ENCODE assay signal across 9 cellular contexts in the genomic region with DNA sequence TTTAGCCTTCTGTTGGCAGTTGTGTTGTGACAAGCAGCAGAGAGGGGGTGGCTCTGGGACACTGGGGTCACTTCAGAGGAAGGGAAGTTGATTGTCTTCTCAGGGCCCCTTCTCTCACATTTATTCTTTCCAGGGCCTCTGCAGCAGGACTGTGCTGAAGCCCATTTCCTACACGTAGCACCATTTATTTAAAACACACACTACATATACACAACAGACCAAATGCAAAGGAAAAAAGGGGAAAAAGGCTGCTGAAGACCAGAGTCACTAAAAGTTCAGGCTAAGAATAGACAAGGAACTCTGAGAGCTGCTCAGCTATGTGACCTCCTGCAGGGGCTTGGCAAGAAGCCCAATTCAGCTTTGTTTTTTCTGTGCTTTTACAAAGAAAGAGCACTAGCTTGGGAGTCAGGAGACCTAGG.
DNase-seq lines count a peak whose midpoint lies in the region; ATAC-seq and TF ChIP-seq lines count a peak whose summit lies in the region.
"Had no signal": no experiment of that assay in that cellular context is flagged by ENCODE, and none has a peak within 500 bp of the region (broad histone marks: within the 10 kb centered on the region; RNA-seq: fewer than 3 reads in every experiment).

No MANE protein-coding gene starts in this region.

- no peaks in the 10 kb centered on the region for H3K9me2 ChIP-seq in OCI-LY1 (ENCODE audit: low read depth, low read length)

- DNase-seq in EL = peak; percentile 74
- peak; percentile 83 for DNase-seq in fibroblast of pulmonary artery (ENCODE audit: low read depth)
- no peak for DNase-seq in NCI-H1105 (lab: John Stamatoyannopoulos, UW)
- DNase-seq in GOT3 (lab: John Stamatoyannopoulos, UW) = no peak
- DNase-seq in NCI-H1092 treated with DMSO at 0.1 percent for 48 hours (lab: John Stamatoyannopoulos, UW) = no peak
- DNase-seq: activated T-cell treated with anti-CD3 and anti-CD28 coated beads, Interleukin-2, amount 50 U/mL, for 48 hours had no signal

- no peak for TF ChIP-seq CTCF in OCI-LY1 (IDR thresholded peaks at IDR 0.05; ENCODE audit: low read length)
- no peak for TF ChIP-seq CTCF in fibroblast of pulmonary artery (IDR thresholded peaks at IDR 0.05; ENCODE audit: low read length, missing control alignments)
- no peak for TF ChIP-seq CTCF in parathyroid adenoma (IDR thresholded peaks at IDR 0.05)

- H3K27ac ChIP-seq in OCI-LY1 (ENCODE audit: low read depth, low read length, poor library complexity, severe bottlenecking) (peak overlapping the region; percentile 64), parathyroid adenoma (peak overlapping the region; percentile 3)

- H3K27me3 ChIP-seq in OCI-LY1 (ENCODE audit: insufficient read depth, low read length) (no peaks in the 10 kb centered on the region), parathyroid adenoma (ENCODE audit: control insufficient read depth, insufficient read depth, low read length) (no peaks in the 10 kb centered on the region)

- no peaks in the 10 kb centered on the region for H3K36me3 ChIP-seq in OCI-LY1 (ENCODE audit: insufficient read depth, low read length)
- no peaks in the 10 kb centered on the region for H3K36me3 ChIP-seq in parathyroid adenoma (ENCODE audit: control insufficient read depth, insufficient read depth, low read length)

- H3K4me2 ChIP-seq in OCI-LY1 (ENCODE audit: low read length) (peak overlapping the region; percentile 33; the same call in 1 of the 2 replicates), parathyroid adenoma (ENCODE audit: low read length) (no peak overlapping the region)

- no peaks in the 10 kb centered on the region for H3F3A ChIP-seq in OCI-LY1 (ENCODE audit: insufficient read depth, low read length)

- H3K4me3 ChIP-seq in OCI-LY1 (ENCODE audit: low read depth, low read length, poor library complexity, severe bottlenecking) (no peak overlapping the region), fibroblast of pulmonary artery (replicated peaks; ENCODE audit: low read depth, low read length) (no peak overlapping the region), parathyroid adenoma (ENCODE audit: low read depth, low read length) (no peak overlapping the region)

- H3K9me3 ChIP-seq in OCI-LY1 (ENCODE audit: low read length) (no peaks in the 10 kb centered on the region), parathyroid adenoma (ENCODE audit: control insufficient read depth, low read length) (no peaks in the 10 kb centered on the region)

- ATAC-seq in GM18868 (IDR thresholded peaks at IDR 0.05; ENCODE audit: unreplicated experiment) = no peak

- H3K4me1 ChIP-seq in OCI-LY1 (ENCODE audit: insufficient read depth, low read length, severe bottlenecking) (peaks cover 31% of the 10 kb centered on the region), parathyroid adenoma (peaks cover 4% of the 10 kb centered on the region)

- H3K79me2 ChIP-seq in OCI-LY1 (ENCODE audit: insufficient read depth, low read length) (no peaks in the 10 kb centered on the region), parathyroid adenoma (no peaks in the 10 kb centered on the region)

- H4K20me1 ChIP-seq in OCI-LY1 (ENCODE audit: insufficient read depth, low read length) = no peaks in the 10 kb centered on the region

- no peak overlapping the region for H2AFZ ChIP-seq in OCI-LY1 (ENCODE audit: low read length)
- H2AFZ ChIP-seq in parathyroid adenoma = no peak overlapping the region

- H3K9ac ChIP-seq in OCI-LY1 (ENCODE audit: low read length) (peak overlapping the region; percentile 17; the same call in 1 of the 2 replicates), parathyroid adenoma (no peak overlapping the region)

Comparison
In these comparisons a context has a peak if more than half of its experiments do, and no peak if none do; other contexts are left out.
1. DNase-seq: peak in EL (single experiment) and fibroblast of pulmonary artery (single experiment); none in NCI-H1105 (single experiment), GOT3 (single experiment) and NCI-H1092 treated with DMSO at 0.1 percent for 48 hours (single experiment).